39 cellular contexts compared by ENCODE assay signal in genomic region chr12:84435682-84436081, GRCh38.
"Had no signal": no experiment of that assay in that cellular context is flagged by ENCODE, and none has a peak within 500 bp of the region (broad histone marks: within the 10 kb centered on the region; RNA-seq: fewer than 3 reads in every experiment).

No MANE protein-coding gene starts in this region.

- H3K9me3 Mint-ChIP-seq: activated CD4-positive, alpha-beta memory T cell treated with anti-CD3 and anti-CD28 coated beads for 36 hours; activated CD4-positive, alpha-beta T cell treated with anti-CD3 and anti-CD28 coated beads, Interleukin-2, amount 10 ng/mL, durations not matched to agents 24 days and 14 days; activated naive CD4-positive, alpha-beta T cell treated with anti-CD3 and anti-CD28 coated beads for 36 hours; activated naive CD4-positive, alpha-beta T cell treated with anti-CD3 and anti-CD28 coated beads, Interleukin-2, amount 50 U/mL, for 24 hours; activated naive CD8-positive, alpha-beta T cell treated with anti-CD3 and anti-CD28 coated beads for 36 hours; activated T-helper 1 cell treated with anti-CD3 and anti-CD28 coated beads, Interleukin-12 subunit alpha, Interleukin-12 subunit beta, Interleukin-2, Interleukin-4 antibody, amounts not matched to agents 30 ng/mL and 10 ng/mL and 1 ng/mL, durations not matched to agents 14 hours and 24 hours and 36 hours; activated T-helper 2 cell treated with anti-CD3 and anti-CD28 coated beads, Interferon-gamma antibody, Interleukin-2, Interleukin-4, amounts not matched to agents 10 μg/mL and 5 μg/mL and 100 μg/mL, durations not matched to agents 14 hours and 24 hours and 36 hours; brain; dendritic cell treated with granulocyte-macrophage colony-stimulating factor and Interleukin-4, amounts not matched to agents 40 ng/mL and 50 ng/mL, for 4 days; T-helper 1 cell treated with Interleukin-12 subunit alpha and Interleukin-12 subunit beta and Interleukin-4 antibody, amounts not matched to agents 30 μg/mL and 1 μg/mL, for 36 hours had no signal

- H3K4me1 ChIP-seq: adrenal gland, breast epithelium, esophagus muscularis mucosa, foreskin keratinocyte, gastrocnemius medialis, heart left ventricle had no signal

- H3K4me3 ChIP-seq: adrenal gland, breast epithelium, cardiac muscle cell, coronary artery, dorsolateral prefrontal cortex, esophagus muscularis mucosa, gastrocnemius medialis, heart left ventricle had no signal

- DNase-seq: activated CD4-positive, alpha-beta memory T cell treated with anti-CD3 and anti-CD28 coated beads for 36 hours; activated CD4-positive, alpha-beta T cell treated with anti-CD3 and anti-CD28 coated beads for 36 hours; activated CD4-positive, alpha-beta T cell treated with anti-CD3 and anti-CD28 coated beads, Interleukin-2, amount 10 ng/mL, durations not matched to agents 24 days and 14 days; activated CD4-positive, CD25-positive, alpha-beta regulatory T cell; activated CD4-positive, CD25-positive, alpha-beta regulatory T cell treated with anti-CD3 and anti-CD28 coated beads, Interleukin-2, amount 50 U/mL, for 72 hours; activated CD8-positive, alpha-beta memory T cell treated with anti-CD3 and anti-CD28 coated beads, Interleukin-2, amount 10 ng/mL, durations not matched to agents 7 days and 5 days; activated CD8-positive, alpha-beta memory T cell treated with anti-CD3 and anti-CD28 coated beads, Interleukin-2, amount 50 U/mL, for 4 hours; activated CD8-positive, alpha-beta T cell treated with anti-CD3 and anti-CD28 coated beads, Interleukin-2, amount 10 ng/mL, durations not matched to agents 7 days and 5 days; activated effector memory CD4-positive, alpha-beta T cell treated with anti-CD3 and anti-CD28 coated beads, Interleukin-2, amount 50 U/mL, for 16 hours; activated naive CD4-positive, alpha-beta T cell treated with anti-CD3 and anti-CD28 coated beads for 36 hours; activated naive CD8-positive, alpha-beta T cell treated with anti-CD3 and anti-CD28 coated beads for 36 hours; activated naive CD8-positive, alpha-beta T cell treated with anti-CD3 and anti-CD28 coated beads, Interleukin-2, amount 50 U/mL, for 24 hours; activated T-cell treated with anti-CD3 and anti-CD28 coated beads, Interleukin-2, amount 50 U/mL, for 1 hour; activated T-cell treated with anti-CD3 and anti-CD28 coated beads, Interleukin-2, amount 50 U/mL, for 48 hours; adrenal gland; amygdala; aorta; central memory CD4-positive, alpha-beta T cell; cerebellar nuclear complex; dorsolateral prefrontal cortex; effector CD4-positive, alpha-beta T cell; effector memory CD8-positive, alpha-beta T cell; erythroblast; foreskin keratinocyte; gastrocnemius medialis; glutamatergic neuron; heart left ventricle; T-cell; T-helper 9 cell had no signal

- H3K4me3 Mint-ChIP-seq: activated CD4-positive, alpha-beta memory T cell treated with anti-CD3 and anti-CD28 coated beads for 36 hours; activated CD4-positive, alpha-beta T cell treated with anti-CD3 and anti-CD28 coated beads for 36 hours; activated CD4-positive, alpha-beta T cell treated with anti-CD3 and anti-CD28 coated beads, Interleukin-2, amount 10 ng/mL, durations not matched to agents 24 days and 14 days; activated CD8-positive, alpha-beta memory T cell treated with anti-CD3 and anti-CD28 coated beads, Interleukin-2, amount 10 ng/mL, durations not matched to agents 7 days and 5 days; activated CD8-positive, alpha-beta T cell treated with anti-CD3 and anti-CD28 coated beads, Interleukin-2, amount 10 ng/mL, durations not matched to agents 7 days and 5 days; activated naive CD4-positive, alpha-beta T cell treated with anti-CD3 and anti-CD28 coated beads for 36 hours; activated naive CD4-positive, alpha-beta T cell treated with anti-CD3 and anti-CD28 coated beads, Interleukin-2, amount 50 U/mL, for 24 hours; activated naive CD8-positive, alpha-beta T cell treated with anti-CD3 and anti-CD28 coated beads for 36 hours; activated naive CD8-positive, alpha-beta T cell treated with anti-CD3 and anti-CD28 coated beads, Interleukin-2, amount 50 U/mL, for 24 hours; activated T-helper 1 cell treated with anti-CD3 and anti-CD28 coated beads, Interleukin-12 subunit alpha, Interleukin-12 subunit beta, Interleukin-2, Interleukin-4 antibody, amounts not matched to agents 30 ng/mL and 10 ng/mL and 1 ng/mL, durations not matched to agents 14 hours and 24 hours and 36 hours; brain; dendritic cell treated with granulocyte-macrophage colony-stimulating factor and Interleukin-4, amounts not matched to agents 40 ng/mL and 50 ng/mL, for 4 days; effector memory CD8-positive, alpha-beta T cell; T-cell; T-helper 1 cell treated with Interleukin-12 subunit alpha and Interleukin-12 subunit beta and Interleukin-4 antibody, amounts not matched to agents 30 μg/mL and 1 μg/mL, for 36 hours had no signal

- ATAC-seq: activated CD4-positive, alpha-beta T cell treated with anti-CD3 and anti-CD28 coated beads for 36 hours; activated CD8-positive, alpha-beta memory T cell treated with anti-CD3 and anti-CD28 coated beads, Interleukin-2, amount 10 ng/mL, durations not matched to agents 7 days and 5 days; activated CD8-positive, alpha-beta T cell treated with anti-CD3 and anti-CD28 coated beads, Interleukin-2, amount 10 ng/mL, durations not matched to agents 7 days and 5 days; activated naive CD8-positive, alpha-beta T cell treated with anti-CD3 and anti-CD28 coated beads, Interleukin-2, amount 50 U/mL, for 24 hours; effector memory CD8-positive, alpha-beta T cell; foreskin keratinocyte; gastrocnemius medialis; heart left ventricle; T-cell had no signal

- H3K27me3 ChIP-seq: adrenal gland, breast epithelium, cardiac muscle cell, esophagus muscularis mucosa, foreskin keratinocyte, gastrocnemius medialis, heart left ventricle had no signal

- H3K27ac Mint-ChIP-seq: activated CD4-positive, alpha-beta memory T cell treated with anti-CD3 and anti-CD28 coated beads for 36 hours; activated CD4-positive, alpha-beta T cell treated with anti-CD3 and anti-CD28 coated beads for 36 hours; activated CD4-positive, alpha-beta T cell treated with anti-CD3 and anti-CD28 coated beads, Interleukin-2, amount 10 ng/mL, durations not matched to agents 24 days and 14 days; activated CD8-positive, alpha-beta memory T cell treated with anti-CD3 and anti-CD28 coated beads, Interleukin-2, amount 10 ng/mL, durations not matched to agents 7 days and 5 days; activated CD8-positive, alpha-beta T cell treated with anti-CD3 and anti-CD28 coated beads, Interleukin-2, amount 10 ng/mL, durations not matched to agents 7 days and 5 days; activated naive CD4-positive, alpha-beta T cell treated with anti-CD3 and anti-CD28 coated beads for 36 hours; activated naive CD4-positive, alpha-beta T cell treated with anti-CD3 and anti-CD28 coated beads, Interleukin-2, amount 50 U/mL, for 24 hours; activated naive CD8-positive, alpha-beta T cell treated with anti-CD3 and anti-CD28 coated beads for 36 hours; activated naive CD8-positive, alpha-beta T cell treated with anti-CD3 and anti-CD28 coated beads, Interleukin-2, amount 50 U/mL, for 24 hours; activated T-helper 1 cell treated with anti-CD3 and anti-CD28 coated beads, Interleukin-12 subunit alpha, Interleukin-12 subunit beta, Interleukin-2, Interleukin-4 antibody, amounts not matched to agents 30 ng/mL and 10 ng/mL and 1 ng/mL, durations not matched to agents 14 hours and 24 hours and 36 hours; activated T-helper 2 cell treated with anti-CD3 and anti-CD28 coated beads, Interferon-gamma antibody, Interleukin-2, Interleukin-4, amounts not matched to agents 10 μg/mL and 5 μg/mL and 100 μg/mL, durations not matched to agents 14 hours and 24 hours and 36 hours; brain; dendritic cell treated with granulocyte-macrophage colony-stimulating factor and Interleukin-4, amounts not matched to agents 40 ng/mL and 50 ng/mL, for 4 days; effector memory CD8-positive, alpha-beta T cell; T-cell; T-helper 1 cell treated with Interleukin-12 subunit alpha and Interleukin-12 subunit beta and Interleukin-4 antibody, amounts not matched to agents 30 μg/mL and 1 μg/mL, for 36 hours had no signal

- H3K4me1 Mint-ChIP-seq: activated CD4-positive, alpha-beta T cell treated with anti-CD3 and anti-CD28 coated beads for 36 hours; activated CD4-positive, alpha-beta T cell treated with anti-CD3 and anti-CD28 coated beads, Interleukin-2, amount 10 ng/mL, durations not matched to agents 24 days and 14 days; activated CD8-positive, alpha-beta memory T cell treated with anti-CD3 and anti-CD28 coated beads, Interleukin-2, amount 10 ng/mL, durations not matched to agents 7 days and 5 days; activated naive CD4-positive, alpha-beta T cell treated with anti-CD3 and anti-CD28 coated beads, Interleukin-2, amount 50 U/mL, for 24 hours; activated naive CD8-positive, alpha-beta T cell treated with anti-CD3 and anti-CD28 coated beads for 36 hours; activated naive CD8-positive, alpha-beta T cell treated with anti-CD3 and anti-CD28 coated beads, Interleukin-2, amount 50 U/mL, for 24 hours; brain; T-cell had no signal

- H3K27me3 Mint-ChIP-seq: activated CD4-positive, alpha-beta memory T cell treated with anti-CD3 and anti-CD28 coated beads for 36 hours; activated CD4-positive, alpha-beta T cell treated with anti-CD3 and anti-CD28 coated beads for 36 hours; activated CD4-positive, alpha-beta T cell treated with anti-CD3 and anti-CD28 coated beads, Interleukin-2, amount 10 ng/mL, durations not matched to agents 24 days and 14 days; activated CD8-positive, alpha-beta memory T cell treated with anti-CD3 and anti-CD28 coated beads, Interleukin-2, amount 10 ng/mL, durations not matched to agents 7 days and 5 days; activated naive CD4-positive, alpha-beta T cell treated with anti-CD3 and anti-CD28 coated beads, Interleukin-2, amount 50 U/mL, for 24 hours; activated naive CD8-positive, alpha-beta T cell treated with anti-CD3 and anti-CD28 coated beads for 36 hours; activated naive CD8-positive, alpha-beta T cell treated with anti-CD3 and anti-CD28 coated beads, Interleukin-2, amount 50 U/mL, for 24 hours; dendritic cell treated with granulocyte-macrophage colony-stimulating factor and Interleukin-4, amounts not matched to agents 40 ng/mL and 50 ng/mL, for 4 days; effector memory CD8-positive, alpha-beta T cell; T-cell had no signal

- H3K36me3 ChIP-seq: adrenal gland, breast epithelium, cardiac muscle cell, esophagus muscularis mucosa, gastrocnemius medialis, heart left ventricle had no signal

- H3K9me3 ChIP-seq: adrenal gland, breast epithelium, esophagus muscularis mucosa, gastrocnemius medialis, heart left ventricle had no signal

- H3K27ac ChIP-seq: adrenal gland, breast epithelium, cardiac muscle cell, coronary artery, dorsolateral prefrontal cortex, esophagus muscularis mucosa, foreskin keratinocyte, gastrocnemius medialis, heart left ventricle had no signal

- H3K36me3 Mint-ChIP-seq: activated CD4-positive, alpha-beta memory T cell treated with anti-CD3 and anti-CD28 coated beads for 36 hours; activated CD8-positive, alpha-beta memory T cell treated with anti-CD3 and anti-CD28 coated beads, Interleukin-2, amount 10 ng/mL, durations not matched to agents 7 days and 5 days; activated naive CD4-positive, alpha-beta T cell treated with anti-CD3 and anti-CD28 coated beads, Interleukin-2, amount 50 U/mL, for 24 hours; activated naive CD8-positive, alpha-beta T cell treated with anti-CD3 and anti-CD28 coated beads for 36 hours; brain; T-cell had no signal
